20 cellular contexts compared by ENCODE assay signal in the genomic region with DNA sequence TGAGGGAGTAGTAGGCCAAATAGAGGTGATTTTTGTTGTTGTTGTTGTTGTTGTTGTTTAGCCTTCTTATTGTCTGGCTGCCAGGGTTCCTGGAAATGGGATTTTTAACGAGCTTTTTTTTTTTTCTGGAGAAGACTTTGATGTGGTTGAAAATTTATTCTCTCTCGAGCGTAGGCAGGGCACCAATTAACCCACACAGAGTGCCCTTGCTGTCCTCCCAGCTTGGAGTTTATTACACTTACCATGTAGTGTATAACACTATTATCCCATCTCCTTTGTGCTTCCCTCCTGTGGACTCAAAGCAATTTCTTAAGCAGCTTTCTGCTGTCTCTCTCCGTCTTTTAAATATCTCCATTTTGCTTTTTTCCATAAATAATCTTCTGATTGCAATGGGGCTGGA.
"Had no signal": no experiment of that assay in that cellular context is flagged by ENCODE, and none has a peak within 500 bp of the region (broad histone marks: within the 10 kb centered on the region; RNA-seq: fewer than 3 reads in every experiment).

No MANE protein-coding gene starts in this region.

- DNase-seq: hypothalamus; immature natural killer cell; kidney; left colon; left ventricle myocardium inferior; mesendoderm; naive B cell; natural killer cell; nephron progenitor cell; ovary; right lobe of liver; stimulated activated CD4-positive, alpha-beta T cell treated with anti-CD3 and anti-CD28 coated beads, Interleukin-1b, Interleukin-23, amount 100 ng/mL, for 48 hours; stimulated activated CD4-positive, alpha-beta T cell treated with anti-CD3 and anti-CD28 coated beads, Interleukin-2, amount 100 ng/mL, for 48 hours; stimulated activated CD4-positive, alpha-beta T cell treated with anti-CD3 and anti-CD28 coated beads, Interleukin-4, amount 100 ng/mL, for 4 hours; stimulated activated CD8-positive, alpha-beta memory T cell treated with anti-CD3 and anti-CD28 coated beads, Interleukin-4, amount 100 ng/mL, for 48 hours; stimulated activated naive CD4-positive, alpha-beta T cell treated with Interleukin-2 at 50 U/mL for 16 hours; stimulated activated naive CD8-positive, alpha-beta T cell treated with anti-CD3 and anti-CD28 coated beads, Interleukin-15, amount 100 ng/mL, for 72 hours; substantia nigra; upper lobe of left lung had no signal

- ATAC-seq: left colon; natural killer cell; right lobe of liver; stimulated activated memory B cell treated with anti-CD40 and anti-IgM and Interleukin-4, amounts not matched to agents 10 μg/mL and 1 μg/mL and 100 μg/mL, for 72 hours; stimulated activated naive CD8-positive, alpha-beta T cell treated with anti-CD3 and anti-CD28 coated beads, Interleukin-15, amount 100 ng/mL, for 72 hours had no signal
